20 cellular contexts compared by ENCODE assay signal in the genomic region with DNA sequence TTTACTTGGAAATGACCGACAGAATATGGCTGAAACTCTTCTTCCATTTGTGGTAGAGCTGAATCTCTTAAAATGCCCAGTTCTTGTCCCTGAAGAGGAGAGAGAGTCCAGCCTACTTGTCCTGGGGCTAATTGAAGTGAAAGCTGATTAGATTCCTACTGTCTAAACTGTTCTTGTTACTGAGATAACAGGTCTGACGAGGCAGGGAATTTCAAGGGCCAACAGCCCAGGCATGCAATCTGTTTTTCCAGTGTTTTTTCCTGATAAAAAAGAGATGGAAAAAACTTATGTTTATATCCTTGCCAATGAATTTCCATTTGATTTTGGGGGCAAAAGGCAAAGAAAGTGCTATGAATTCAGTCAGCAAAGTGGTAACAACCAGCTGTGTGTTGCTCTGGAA.
"Had no signal": no experiment of that assay in that cellular context is flagged by ENCODE, and none has a peak within 500 bp of the region (broad histone marks: within the 10 kb centered on the region; RNA-seq: fewer than 3 reads in every experiment).

No MANE protein-coding gene starts in this region.

- DNase-seq: cortex of kidney; effector memory CD4-positive, alpha-beta T cell; esophagus squamous epithelium; foreskin keratinocyte; kidney glomerular epithelial cell; mesenchymal stem cell; naive thymus-derived CD4-positive, alpha-beta T cell; nephron progenitor cell; spleen; stimulated activated CD4-positive, alpha-beta T cell treated with anti-CD3 and anti-CD28 coated beads, Interleukin-15, amount 100 ng/mL, for 24 hours; stimulated activated CD4-positive, alpha-beta T cell treated with anti-CD3 and anti-CD28 coated beads, Interleukin-1b, Interleukin-23, amount 100 ng/mL, for 48 hours; stimulated activated CD4-positive, alpha-beta T cell treated with anti-CD3 and anti-CD28 coated beads, Interleukin-4, amount 100 ng/mL, for 24 hours had no signal

- H2AFZ ChIP-seq: parathyroid adenoma had no signal

- H3K27me3 ChIP-seq: esophagus squamous epithelium, spleen, tibial nerve had no signal

- ATAC-seq: foreskin keratinocyte; left lobe of liver; naive thymus-derived CD4-positive, alpha-beta T cell; sciatic nerve; stimulated activated memory B cell treated with anti-CD40 and anti-IgM and Interleukin-4, amounts not matched to agents 10 μg/mL and 1 μg/mL and 100 μg/mL, for 72 hours had no signal

- H3K9me3 ChIP-seq: esophagus squamous epithelium, prostate gland, spleen, tibial nerve had no signal

- H3K4me3 ChIP-seq: esophagus squamous epithelium, lung, prostate gland, spleen, tibial nerve had no signal

- FAIRE-seq: endometrium had no signal

- H3K79me2 ChIP-seq: parathyroid adenoma had no signal

- H3K27ac ChIP-seq: esophagus squamous epithelium, foreskin keratinocyte, parathyroid adenoma, prostate gland, spleen, tibial nerve had no signal

- H3K36me3 ChIP-seq: esophagus squamous epithelium, prostate gland, spleen, tibial nerve had no signal

- H3K9ac ChIP-seq: parathyroid adenoma had no signal

- H3K4me1 ChIP-seq: foreskin keratinocyte, prostate gland had no signal
